ENCODE assay signal across 1 cellular context in genomic region chr22:33393432-33393831, GRCh38.
TF ChIP-seq lines count a peak whose summit lies in the region.

No MANE protein-coding gene starts in this region.

TF ChIP-seq in HepG2, 621 proteins besides CTCF, POLR2A, EP300 and RAD21 (continued from another document):
- 0 out of 2 replicates have a peak, but pooled peaks have one; percentile 24 for TF ChIP-seq ZNF512B (CRISPR knock-in tag; IDR thresholded peaks at IDR 0.05; ENCODE audit: borderline replicate concordance)
- TF ChIP-seq ZNF142 (CRISPR knock-in tag; IDR thresholded peaks at IDR 0.05) = no peak
- TF ChIP-seq ZNF263 (CRISPR knock-in tag; IDR thresholded peaks at IDR 0.05) = 0 out of 2 replicates have a peak, but pooled peaks have one; percentile 18
- TF ChIP-seq ZNF383 (CRISPR knock-in tag; IDR thresholded peaks at IDR 0.05; ENCODE audit: borderline replicate concordance) = no peak
- TF ChIP-seq PRDM4 (CRISPR knock-in tag; IDR thresholded peaks at IDR 0.05; ENCODE audit: borderline replicate concordance) = no peak
- TF ChIP-seq PITX1 (CRISPR knock-in tag; IDR thresholded peaks at IDR 0.05) = peak; percentile 57; the same call in 1 of the 2 replicates
- TF ChIP-seq HNF4G (IDR thresholded peaks at IDR 0.05; ENCODE audit: borderline replicate concordance, low read depth, low read length) = peak; percentile 77; the same call in 1 of the 2 replicates
- 0 out of 2 replicates have a peak, but pooled peaks have one; percentile 28 for TF ChIP-seq HNF4G (CRISPR knock-in tag; IDR thresholded peaks at IDR 0.05; ENCODE audit: borderline replicate concordance, low read depth)
- TF ChIP-seq ZKSCAN1 (IDR thresholded peaks at IDR 0.05; ENCODE audit: low read length) = no peak
- peak; percentile 66 for TF ChIP-seq ZNF687 (CRISPR knock-in tag; IDR thresholded peaks at IDR 0.05)
- peak; percentile 68 for TF ChIP-seq PAXIP1 (CRISPR knock-in tag; conservative IDR thresholded peaks at IDR 0.05)
- peak; percentile 46; the same call in 1 of the 2 replicates for TF ChIP-seq KDM6A (CRISPR knock-in tag; IDR thresholded peaks at IDR 0.05; ENCODE audit: low read depth)
- TF ChIP-seq, protein P1, sequence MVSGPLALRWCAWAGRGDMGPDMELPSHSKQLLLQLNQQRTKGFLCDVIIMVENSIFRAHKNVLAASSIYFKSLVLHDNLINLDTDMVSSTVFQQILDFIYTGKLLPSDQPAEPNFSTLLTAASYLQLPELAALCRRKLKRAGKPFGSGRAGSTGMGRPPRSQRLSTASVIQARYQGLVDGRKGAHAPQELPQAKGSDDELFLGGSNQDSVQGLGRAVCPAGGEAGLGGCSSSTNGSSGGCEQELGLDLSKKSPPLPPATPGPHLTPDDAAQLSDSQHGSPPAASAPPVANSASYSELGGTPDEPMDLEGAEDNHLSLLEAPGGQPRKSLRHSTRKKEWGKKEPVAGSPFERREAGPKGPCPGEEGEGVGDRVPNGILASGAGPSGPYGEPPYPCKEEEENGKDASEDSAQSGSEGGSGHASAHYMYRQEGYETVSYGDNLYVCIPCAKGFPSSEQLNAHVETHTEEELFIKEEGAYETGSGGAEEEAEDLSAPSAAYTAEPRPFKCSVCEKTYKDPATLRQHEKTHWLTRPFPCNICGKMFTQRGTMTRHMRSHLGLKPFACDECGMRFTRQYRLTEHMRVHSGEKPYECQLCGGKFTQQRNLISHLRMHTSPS (CRISPR knock-in tag; IDR thresholded peaks at IDR 0.05; ENCODE audit: low read depth) = 0 out of 2 replicates have a peak, but pooled peaks have one; percentile 57
- no peak for TF ChIP-seq TBX2 (CRISPR knock-in tag; IDR thresholded peaks at IDR 0.05; ENCODE audit: borderline replicate concordance)
- no peak for TF ChIP-seq BRF2 (CRISPR knock-in tag; IDR thresholded peaks at IDR 0.05)
- TF ChIP-seq ZNF496 (CRISPR knock-in tag; IDR thresholded peaks at IDR 0.05; ENCODE audit: insufficient replicate concordance) = no peak
